In the genomic region with DNA sequence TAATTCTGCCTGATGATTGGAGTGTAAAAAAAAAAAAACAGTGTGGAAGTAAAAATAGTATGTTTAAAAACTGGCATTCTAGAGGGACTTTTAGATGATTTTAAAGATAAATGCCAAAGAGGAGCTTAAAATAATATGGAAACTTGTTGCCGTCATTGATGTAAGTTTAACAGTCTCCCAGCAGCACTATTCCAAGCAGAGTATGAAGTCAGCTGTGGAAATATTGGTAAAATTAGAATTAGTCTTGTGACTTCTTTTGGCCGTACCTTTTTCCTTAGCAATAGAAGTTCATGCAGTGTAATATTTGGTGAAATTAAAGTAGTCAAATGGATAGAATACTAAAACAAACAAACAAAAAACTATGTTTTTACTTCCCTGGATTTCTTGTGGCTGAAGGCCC, we compare ENCODE assay signal across 22 cellular contexts.
A peak's percentile ranks its signal among the peaks of the same experiment; 100 is the strongest.
DNase-seq lines count a peak whose midpoint lies in the region; ATAC-seq, FAIRE-seq and TF ChIP-seq lines count a peak whose summit lies in the region.
"Had no signal": no experiment of that assay in that cellular context is flagged by ENCODE, and none has a peak within 500 bp of the region (broad histone marks: within the 10 kb centered on the region; RNA-seq: fewer than 3 reads in every experiment).

No MANE protein-coding gene starts in this region.

- peaks cover 2% of the 10 kb centered on the region for H3K79me2 ChIP-seq in osteoblast (ENCODE audit: insufficient read depth, low read length)

- no peak overlapping the region for H3K9ac ChIP-seq in kidney (ENCODE audit: low read length in 2 of 2)
- H3K9ac ChIP-seq: SK-N-SH had no signal

- H3K4me1 ChIP-seq in heart left ventricle (peaks cover 0 to 12% (median 0%) of the 10 kb centered on the region in 12 donors), osteoblast (ENCODE audit: insufficient read depth, low read length) (peaks cover 14% of the 10 kb centered on the region), kidney (ENCODE audit: control insufficient read depth in 1 of 2, insufficient read depth in 1 of 2, low read depth in 1 of 2, low read length in 2 of 2) (no peaks in the 10 kb centered on the region)

- H4K20me1 ChIP-seq in osteoblast (ENCODE audit: insufficient read depth, low read length): no peaks in the 10 kb centered on the region

- no peak for FAIRE-seq in kidney (lab: Jason Lieb, UNC)
- FAIRE-seq: GM12878, H1, K562, RCC 7860 had no signal

- intact Hi-C loops in heart left ventricle (cut with DNase I) (no loop called here), Right ventricle myocardium inferior (cut with DNase I) (no loop called here), kidney (cut with DNase I) (no loop called here)

- no peak overlapping the region for H3K4me3 ChIP-seq in heart left ventricle
- no peak overlapping the region for H3K4me3 ChIP-seq in choroid plexus epithelial cell (ENCODE audit: low read depth, low read length)
- no peak overlapping the region for H3K4me3 ChIP-seq in osteoblast (ENCODE audit: insufficient read depth, low read length)
- H3K4me3 ChIP-seq in kidney (ENCODE audit: low read length in 2 of 2): no peak overlapping the region
- H3K4me3 ChIP-seq: GM12878, K562 had no signal

- H3K4me2 ChIP-seq in osteoblast (ENCODE audit: insufficient read depth, low read length): peak overlapping the region; percentile 22
- H3K4me2 ChIP-seq: SK-N-SH had no signal

- DNase-seq in heart left ventricle: no peak
- DNase-seq in Right ventricle myocardium inferior (ENCODE audit: missing footprints): no peak
- DNase-seq in choroid plexus epithelial cell (ENCODE audit: low read depth): peak; percentile 13
- DNase-seq in osteoblast (ENCODE audit: insufficient read length, low spot score, missing footprints): no peak
- no peak for DNase-seq in activated CD4-positive, alpha-beta T cell treated with anti-CD3 and anti-CD28 coated beads, Interleukin-2, amount 50 U/mL, for 48 hours
- DNase-seq in activated CD4-positive, alpha-beta T cell treated with anti-CD3 and anti-CD28 coated beads, Interleukin-2, amount 50 U/mL, for 4 hours: no peak
- DNase-seq in kidney: no peak
- DNase-seq: DMS 273 treated with DMSO at 0.1 percent for 48 hours, GF-D8, NCI-H1092 treated with DMSO at 0.1 percent for 48 hours, NCI-H2081, NCI-H2171 treated with DMSO at 0.1 percent for 48 hours, NCI-H510A, NCI-H774, SHP77 treated with DMSO at 0.1 percent for 48 hours, SK-N-SH had no signal

- no peaks in the 10 kb centered on the region for H3K36me3 ChIP-seq in heart left ventricle
- H3K36me3 ChIP-seq in osteoblast (ENCODE audit: insufficient read depth, low read length): no peaks in the 10 kb centered on the region
- H3K36me3 ChIP-seq in kidney (ENCODE audit: control insufficient read depth in 1 of 2, insufficient read depth in 2 of 2, low read length in 2 of 2): no peaks in the 10 kb centered on the region

- 38 to 52% (median 49%) methylated on average over 2 of the region's 2 CpGs for WGBS in heart left ventricle, 4 donors

- ATAC-seq in heart left ventricle (peak in 3 of 4 donors; percentile 24 to 79 (median 74)), Right ventricle myocardium inferior (no peak), GM19397 (IDR thresholded peaks at IDR 0.05; ENCODE audit: unreplicated experiment) (no peak)
- ATAC-seq: GM12878, K562 had no signal

- TF ChIP-seq CTCF in heart left ventricle (IDR thresholded peaks at IDR 0.05) (no peak), choroid plexus epithelial cell (conservative IDR thresholded peaks at IDR 0.05; ENCODE audit: low read depth, low read length) (no peak), osteoblast (IDR thresholded peaks at IDR 0.05; ENCODE audit: extremely low read depth, low read depth, low read length) (no peak), kidney (IDR thresholded peaks at IDR 0.05; ENCODE audit: borderline replicate concordance, extremely low read depth, insufficient read depth) (no peak)

- no peak for TF ChIP-seq POLR2A in heart left ventricle (IDR thresholded peaks at IDR 0.05)

- H3K9me3 ChIP-seq in heart left ventricle: no peaks in the 10 kb centered on the region
- H3K9me3 ChIP-seq in osteoblast (ENCODE audit: low read depth, low read length): no peaks in the 10 kb centered on the region
- no peaks in the 10 kb centered on the region for H3K9me3 ChIP-seq in kidney (ENCODE audit: control insufficient read depth in 1 of 2, low read length in 2 of 2)
- H3K9me3 ChIP-seq: SK-N-SH had no signal

- H3K27ac ChIP-seq in heart left ventricle (no peak overlapping the region), osteoblast (ENCODE audit: low read depth, low read length) (peak overlapping the region; percentile 56), kidney (ENCODE audit: low read depth in 2 of 2, low read length in 2 of 2) (no peak overlapping the region)
- H3K27ac ChIP-seq: 22Rv1 had no signal

- H2AFZ ChIP-seq in osteoblast (ENCODE audit: low read length): no peak overlapping the region

- H3K27me3 ChIP-seq in heart left ventricle (no peaks in the 10 kb centered on the region), osteoblast (ENCODE audit: insufficient read depth, low read length) (no peaks in the 10 kb centered on the region)

Comparison
In these comparisons a context has a peak if more than half of its experiments do, and no peak if none do; other contexts are left out.
1. ATAC-seq: peak in heart left ventricle (3 of 4); none in Right ventricle myocardium inferior (single experiment) and GM19397 (single experiment).